In the genomic region with DNA sequence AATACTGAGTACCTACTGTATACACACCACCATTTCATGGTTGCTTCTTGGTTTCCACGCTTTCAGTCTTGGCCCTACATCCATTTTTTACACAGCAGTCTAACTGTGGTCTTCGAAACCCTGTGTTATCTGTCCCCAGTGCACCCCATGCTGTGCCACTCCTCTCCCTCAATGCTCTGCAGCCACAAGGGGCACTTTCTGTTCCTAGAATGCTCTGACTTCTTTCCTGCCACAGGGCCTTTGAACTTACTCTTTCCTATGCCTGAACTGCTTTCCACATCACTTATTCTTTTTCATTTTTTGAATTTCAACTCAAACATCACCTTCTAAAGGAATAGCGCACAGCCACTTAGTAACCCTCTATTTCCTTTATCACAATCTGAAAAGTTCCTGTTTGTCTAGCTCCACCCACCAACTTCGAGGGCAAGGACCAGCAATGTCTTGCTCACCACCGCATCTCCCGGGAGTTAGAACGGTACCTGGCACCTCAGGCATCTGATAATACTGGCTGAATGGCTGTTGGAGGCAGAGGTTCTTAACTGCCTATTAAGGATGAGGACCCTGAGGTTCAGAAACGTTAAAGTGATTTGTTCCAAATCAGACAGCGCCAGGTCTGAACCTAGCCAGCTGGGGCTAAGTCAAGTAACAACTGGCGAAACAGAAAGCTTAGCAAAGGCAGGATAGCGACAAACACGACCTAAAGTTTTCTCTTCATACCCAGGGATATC, we compare ENCODE assay signal across 8 cellular contexts. TPM values are rescaled to one million over a fixed set of nuclear protein-coding genes. Genes with fewer than 3 reads are reported as not detected.
DNase-seq lines count a peak whose midpoint lies in the region; ATAC-seq, FAIRE-seq and TF ChIP-seq lines count a peak whose summit lies in the region.

No MANE protein-coding gene starts in this region.

- H3K27me3 Mint-ChIP-seq in astrocyte (ENCODE audit: low read depth, unreplicated experiment) = no peaks in the 10 kb centered on the region

- H3K36me3 Mint-ChIP-seq in astrocyte (ENCODE audit: low read depth, unreplicated experiment) = peaks cover 7% of the 10 kb centered on the region

- 21% methylated on average over 12 of the region's 12 CpGs for WGBS in HepG2 (ENCODE audit: low lambda C conversion rate)

- H3K9ac ChIP-seq in BLaER1 = peak overlapping the region; percentile 87
- peak overlapping the region; percentile 90 for H3K9ac ChIP-seq in astrocyte (ENCODE audit: low read length)
- H3K9ac ChIP-seq in HepG2 (ENCODE audit: insufficient read depth, low read depth, low read length) = peak overlapping the region; percentile 92

- TF ChIP-seq RAD21 in HepG2 (CRISPR knock-in tag; IDR thresholded peaks at IDR 0.05) = no peak

- no peak for DNase-seq in RWPE2 (ENCODE audit: low spot score)
- DNase-seq in astrocyte (ENCODE audit: low read depth) = peak; percentile 16
- no peak for DNase-seq in HepG2 (ENCODE audit: low spot score)
- DNase-seq in stimulated activated CD8-positive, alpha-beta memory T cell treated with anti-CD3 and anti-CD28 coated beads, Interleukin-15, amount 100 ng/mL, for 24 hours (ENCODE audit: low read depth) = peak; percentile 7
- DNase-seq in amygdala (lab: John Stamatoyannopoulos, UW) = no peak

- POLR2A ChIA-PET in HepG2 (lab: Yijun Ruan, JAX) = interaction anchor here (0.9 to 4.6 kb wide), 30 partner anchors 9 to 436 kb away, joined by 3 to 37 read pairs (median 6); partner anchors contain the start of genes INTS4, KCTD21, NARS2 and NDUFC2

- H3K4me1 Mint-ChIP-seq in astrocyte (ENCODE audit: low read depth, unreplicated experiment) = peaks cover 9% of the 10 kb centered on the region

- FAIRE-seq in astrocyte (lab: Jason Lieb, UNC) = no peak
- FAIRE-seq in HepG2 (lab: Jason Lieb, UNC) = no peak

- H3K36me3 ChIP-seq in BLaER1 (peaks cover 42% of the 10 kb centered on the region), RWPE2 (ENCODE audit: low read depth) (peaks cover 19% of the 10 kb centered on the region; the same call in 1 of the 2 replicates), astrocyte (ENCODE audit: insufficient read depth, low read length) (no peaks in the 10 kb centered on the region), HepG2 (replicated peaks in 1 of 2; ENCODE audit: control insufficient read depth in 1 of 2, insufficient read depth in 2 of 2, low read length in 2 of 2) (peaks cover 0 to 22% of the 10 kb centered on the region in 2 experiments; a peak in 2 of 5 replicates)

- peak overlapping the region; percentile 90 for H3K27ac Mint-ChIP-seq in astrocyte (ENCODE audit: unreplicated experiment)

- intact Hi-C loops in HepG2 (cut with micrococcal nuclease; ENCODE audit: unreplicated experiment) = loop anchor here (1.0 to 2.0 kb wide), 2 partner anchors 46 to 60 kb away; partner anchors contain the start of gene NDUFC2

- TF ChIP-seq EP300 in HepG2 (IDR thresholded peaks at IDR 0.05; ENCODE audit: low read depth in 2 of 2, low read length in 2 of 2) (no peak), HepG2 (CRISPR knock-in tag; IDR thresholded peaks at IDR 0.05; ENCODE audit: borderline replicate concordance) (no peak)

- peak; percentile 16 for ATAC-seq in GM19043 (IDR thresholded peaks at IDR 0.05; ENCODE audit: low read depth, unreplicated experiment)
- ATAC-seq in HG03175 (IDR thresholded peaks at IDR 0.05; ENCODE audit: unreplicated experiment) = peak; percentile 26
- peak; percentile 38; the same call in 2 of the 3 replicates for ATAC-seq in RWPE2 (ENCODE audit: low read depth)
- ATAC-seq in HepG2 = peak; percentile 13

- peaks cover 41% of the 10 kb centered on the region for H3K4me1 ChIP-seq in BLaER1
- H3K4me1 ChIP-seq in RWPE2 (ENCODE audit: insufficient read depth, poor library complexity, severe bottlenecking) = peaks cover 3% of the 10 kb centered on the region
- H3K4me1 ChIP-seq in astrocyte (ENCODE audit: insufficient read depth, low read length) = peaks cover 11% of the 10 kb centered on the region
- peaks cover 54% of the 10 kb centered on the region for H3K4me1 ChIP-seq in HepG2 (ENCODE audit: insufficient read depth, low read length)

- peak overlapping the region; percentile 98 for H3K4me3 Mint-ChIP-seq in astrocyte (ENCODE audit: unreplicated experiment)

- TF ChIP-seq CTCF in RWPE2 (IDR thresholded peaks at IDR 0.05; ENCODE audit: poor library complexity, severe bottlenecking) (peak; percentile 7), astrocyte (IDR thresholded peaks at IDR 0.05; ENCODE audit: insufficient read depth, low read depth, low read length) (no peak), HepG2 (CRISPR knock-in tag; IDR thresholded peaks at IDR 0.05) (no peak)

- H3K79me2 ChIP-seq in astrocyte (ENCODE audit: insufficient read depth, low read length) (peaks cover 42% of the 10 kb centered on the region), HepG2 (ENCODE audit: insufficient read depth, low read length) (peaks cover 38% of the 10 kb centered on the region)

- no peak for TF ChIP-seq POLR2A in HepG2 (IDR thresholded peaks at IDR 0.05; ENCODE audit: insufficient read depth in 1 of 2, low read depth in 2 of 2, low read length in 2 of 2)

- peak overlapping the region; percentile 78 for H2AFZ ChIP-seq in astrocyte (ENCODE audit: low read depth, low read length)
- peak overlapping the region; percentile 36 for H2AFZ ChIP-seq in HepG2 (ENCODE audit: low read length)

- H3K9me3 ChIP-seq in BLaER1 (peaks cover 20% of the 10 kb centered on the region), RWPE2 (ENCODE audit: severe bottlenecking) (no peaks in the 10 kb centered on the region), astrocyte (ENCODE audit: insufficient read depth, low read depth, low read length) (no peaks in the 10 kb centered on the region), HepG2 (ENCODE audit: low read length) (no peaks in the 10 kb centered on the region)

- peaks cover 2% of the 10 kb centered on the region for H3K9me3 Mint-ChIP-seq in astrocyte (ENCODE audit: unreplicated experiment)

- H3K27me3 ChIP-seq in BLaER1 (no peaks in the 10 kb centered on the region), RWPE2 (ENCODE audit: insufficient read depth, poor library complexity, severe bottlenecking) (no peaks in the 10 kb centered on the region), astrocyte (ENCODE audit: insufficient read depth, low read length) (no peaks in the 10 kb centered on the region), HepG2 (ENCODE audit: control insufficient read depth in 1 of 2, insufficient read depth in 2 of 2, low read length in 2 of 2) (no peaks in the 10 kb centered on the region; a peak in 1 of 5 replicates)

- CTCF ChIA-PET in HepG2 (lab: Yijun Ruan, JAX; ENCODE audit: low intra/inter-chr PET ratio, low total read pairs) = no interaction called here

- H3K27ac ChIP-seq in BLaER1 = peak overlapping the region; percentile 89
- H3K27ac ChIP-seq in RWPE2 (ENCODE audit: poor library complexity, severe bottlenecking) = peak overlapping the region; percentile 68
- H3K27ac ChIP-seq in astrocyte (ENCODE audit: low read depth, low read length) = peak overlapping the region; percentile 88
- peak overlapping the region; percentile 81 for H3K27ac ChIP-seq in HepG2 (ENCODE audit: extremely low read length, insufficient read depth, low read length)

- in situ Hi-C loops in HepG2 (cut with HindIII; ENCODE audit: extremely low pct_ligation_motif_present, low pct_unique_long_range_greater_than_20kb) = no loop called here

- H4K20me1 ChIP-seq in BLaER1 = no peaks in the 10 kb centered on the region
- no peaks in the 10 kb centered on the region for H4K20me1 ChIP-seq in astrocyte (ENCODE audit: insufficient read depth, low read length)
- H4K20me1 ChIP-seq in HepG2 (ENCODE audit: insufficient read depth, low read length) = no peaks in the 10 kb centered on the region

- TSS peak; percentile 73 for BruUV-seq in HepG2 (replicated peaks; lab: Mats Ljungman, UMichigan)

- H3K4me2 ChIP-seq in BLaER1 = peak overlapping the region; percentile 75
- peak overlapping the region; percentile 87 for H3K4me2 ChIP-seq in astrocyte (ENCODE audit: low read length)
- H3K4me2 ChIP-seq in HepG2 (ENCODE audit: low read depth, low read length) = peak overlapping the region; percentile 99

- H3K4me3 ChIP-seq in BLaER1 (peak overlapping the region; percentile 77), RWPE2 (ENCODE audit: severe bottlenecking) (peak overlapping the region; percentile 83), astrocyte (ENCODE audit: insufficient read depth, low read depth, low read length) (peak overlapping the region; percentile 93), HepG2 (replicated peaks in 1 of 3; ENCODE audit: insufficient read depth in 1 of 3, low read depth in 2 of 3, low read length in 3 of 3) (peak overlapping the region; percentile 72 to 84 (median 75))

RNA-seq across cellular contexts. Expression of gene ALG8, which starts 0.6 kb away (rescaled TPM):
- total RNA-seq in astrocyte (39.8 and 43.7 TPM in 2 replicates), HepG2 (2016; rRNA removed; fragmentation: Illumina TruSeq; extraction: Trizol) (50.0 and 88.0 TPM in 2 replicates)
- 27.9 and 37.5 TPM in 2 replicates for total RNA-seq in HepG2 (2016; cell fraction: cytosol; rRNA removed; fragmentation: Illumina TruSeq; extraction: Trizol; ENCODE audit: low read depth)
- total RNA-seq in HepG2 (2016; cell fraction: insoluble cytoplasmic fraction; rRNA removed; fragmentation: Illumina TruSeq; extraction: Trizol) = 46.2 and 90.8 TPM in 2 replicates
- 39.8 and 40.9 TPM in 2 replicates for total RNA-seq in HepG2 (2016; cell fraction: membrane; rRNA removed; fragmentation: Illumina TruSeq; extraction: Trizol)
- 81.9 and 98.4 TPM in 2 replicates for total RNA-seq in HepG2 (2016; cell fraction: nucleus; rRNA removed; fragmentation: Illumina TruSeq; extraction: Trizol)
- 53.5 and 75.8 TPM in 2 replicates for polyA plus RNA-seq in HepG2 (2011; rRNA removed)
- polyA plus RNA-seq in HepG2 (2011; cell fraction: cytosol; rRNA removed) = 34.9 and 52.4 TPM in 2 replicates
- polyA plus RNA-seq in HepG2 (2011; cell fraction: nucleus; rRNA removed) = 23.3 and 25.4 TPM in 2 replicates
- 33.9 and 48.4 TPM in 2 replicates for polyA plus RNA-seq in HepG2 (2012)
- 21.7 and 23.1 TPM in 2 replicates for polyA plus RNA-seq in HepG2 (2016; cell fraction: cytosol; fragmentation: Illumina TruSeq; extraction: Trizol; ENCODE audit: low read depth)
- polyA plus RNA-seq in HepG2 (2016; cell fraction: insoluble cytoplasmic fraction; fragmentation: Illumina TruSeq; extraction: Trizol; ENCODE audit: low read depth) = 45.9 and 50.8 TPM in 2 replicates
- 29.3 and 35.8 TPM in 2 replicates for polyA plus RNA-seq in HepG2 (2016; cell fraction: membrane; fragmentation: Illumina TruSeq; extraction: Trizol; ENCODE audit: low read depth)
- polyA plus RNA-seq in HepG2 (2016; cell fraction: nucleus; fragmentation: Illumina TruSeq; extraction: Trizol; ENCODE audit: insufficient read depth, low read depth) = 116 and 123 TPM in 2 replicates
- 65.9 and 176 TPM in 2 replicates for polyA minus RNA-seq in HepG2 (2011; rRNA and poly(A)+ RNA removed; ENCODE audit: low replicate concordance)
- 34.7 TPM in 2 replicates for polyA minus RNA-seq in HepG2 (2011; cell fraction: cytosol; rRNA and poly(A)+ RNA removed)
- 63.3 and 64.3 TPM in 2 replicates for polyA minus RNA-seq in HepG2 (2011; cell fraction: nucleus; rRNA and poly(A)+ RNA removed)

RNA-seq across cellular contexts. Expression of gene KCTD21, which starts 49.6 kb away (rescaled TPM):
- total RNA-seq in astrocyte (12.9 and 14.0 TPM in 2 replicates), HepG2 (2016; rRNA removed; fragmentation: Illumina TruSeq; extraction: Trizol) (3.1 and 3.9 TPM in 2 replicates)
- 0.97 and 1.3 TPM in 2 replicates for total RNA-seq in HepG2 (2016; cell fraction: cytosol; rRNA removed; fragmentation: Illumina TruSeq; extraction: Trizol; ENCODE audit: low read depth)
- total RNA-seq in HepG2 (2016; cell fraction: insoluble cytoplasmic fraction; rRNA removed; fragmentation: Illumina TruSeq; extraction: Trizol) = 3.3 and 4.3 TPM in 2 replicates
- 3.1 TPM in 2 replicates for total RNA-seq in HepG2 (2016; cell fraction: membrane; rRNA removed; fragmentation: Illumina TruSeq; extraction: Trizol)
- total RNA-seq in HepG2 (2016; cell fraction: nucleus; rRNA removed; fragmentation: Illumina TruSeq; extraction: Trizol) = 1.3 and 1.6 TPM in 2 replicates
- 13.2 and 13.5 TPM in 2 replicates for polyA plus RNA-seq in HepG2 (2011; rRNA removed)
- polyA plus RNA-seq in HepG2 (2011; cell fraction: cytosol; rRNA removed) = 11.0 and 13.8 TPM in 2 replicates
- 5.4 and 6.0 TPM in 2 replicates for polyA plus RNA-seq in HepG2 (2011; cell fraction: nucleus; rRNA removed)
- polyA plus RNA-seq in HepG2 (2012) = 6.6 and 9.3 TPM in 2 replicates
- 1.2 and 1.4 TPM in 2 replicates for polyA plus RNA-seq in HepG2 (2016; cell fraction: cytosol; fragmentation: Illumina TruSeq; extraction: Trizol; ENCODE audit: low read depth)
- 4.8 and 5.3 TPM in 2 replicates for polyA plus RNA-seq in HepG2 (2016; cell fraction: insoluble cytoplasmic fraction; fragmentation: Illumina TruSeq; extraction: Trizol; ENCODE audit: low read depth)
- 2.5 and 3.1 TPM in 2 replicates for polyA plus RNA-seq in HepG2 (2016; cell fraction: membrane; fragmentation: Illumina TruSeq; extraction: Trizol; ENCODE audit: low read depth)
- polyA plus RNA-seq in HepG2 (2016; cell fraction: nucleus; fragmentation: Illumina TruSeq; extraction: Trizol; ENCODE audit: insufficient read depth, low read depth) = 3.6 and 4.7 TPM in 2 replicates
- 14.8 and 38.3 TPM in 2 replicates for polyA minus RNA-seq in HepG2 (2011; rRNA and poly(A)+ RNA removed; ENCODE audit: low replicate concordance)
- polyA minus RNA-seq in HepG2 (2011; cell fraction: cytosol; rRNA and poly(A)+ RNA removed) = 8.7 and 11.6 TPM in 2 replicates
- polyA minus RNA-seq in HepG2 (2011; cell fraction: nucleus; rRNA and poly(A)+ RNA removed) = 5.3 and 6.6 TPM in 2 replicates

RNA-seq across cellular contexts. Expression of gene USP35, which starts 49.9 kb away (rescaled TPM):
- total RNA-seq in astrocyte (16.2 and 18.7 TPM in 2 replicates), HepG2 (2016; rRNA removed; fragmentation: Illumina TruSeq; extraction: Trizol) (1.8 and 4.6 TPM in 2 replicates)
- total RNA-seq in HepG2 (2016; cell fraction: cytosol; rRNA removed; fragmentation: Illumina TruSeq; extraction: Trizol; ENCODE audit: low read depth) = 0.71 and 0.88 TPM in 2 replicates
- total RNA-seq in HepG2 (2016; cell fraction: insoluble cytoplasmic fraction; rRNA removed; fragmentation: Illumina TruSeq; extraction: Trizol) = 1.7 and 4.5 TPM in 2 replicates
- total RNA-seq in HepG2 (2016; cell fraction: membrane; rRNA removed; fragmentation: Illumina TruSeq; extraction: Trizol) = 0.93 and 1.1 TPM in 2 replicates
- 5.7 and 7.4 TPM in 2 replicates for total RNA-seq in HepG2 (2016; cell fraction: nucleus; rRNA removed; fragmentation: Illumina TruSeq; extraction: Trizol)
- 7.7 and 11.1 TPM in 2 replicates for polyA plus RNA-seq in HepG2 (2011; rRNA removed)
- polyA plus RNA-seq in HepG2 (2011; cell fraction: cytosol; rRNA removed) = 4.0 and 5.2 TPM in 2 replicates
- polyA plus RNA-seq in HepG2 (2011; cell fraction: nucleus; rRNA removed) = 56.5 and 58.1 TPM in 2 replicates
- 4.1 and 5.5 TPM in 2 replicates for polyA plus RNA-seq in HepG2 (2012)
- polyA plus RNA-seq in HepG2 (2016; cell fraction: cytosol; fragmentation: Illumina TruSeq; extraction: Trizol; ENCODE audit: low read depth) = 0.20 and 0.27 TPM in 2 replicates
- polyA plus RNA-seq in HepG2 (2016; cell fraction: insoluble cytoplasmic fraction; fragmentation: Illumina TruSeq; extraction: Trizol; ENCODE audit: low read depth) = 1.4 and 2.7 TPM in 2 replicates
- 0.61 and 0.63 TPM in 2 replicates for polyA plus RNA-seq in HepG2 (2016; cell fraction: membrane; fragmentation: Illumina TruSeq; extraction: Trizol; ENCODE audit: low read depth)
- 10.1 and 12.3 TPM in 2 replicates for polyA plus RNA-seq in HepG2 (2016; cell fraction: nucleus; fragmentation: Illumina TruSeq; extraction: Trizol; ENCODE audit: insufficient read depth, low read depth)
- 5.1 and 12.7 TPM in 2 replicates for polyA minus RNA-seq in HepG2 (2011; rRNA and poly(A)+ RNA removed; ENCODE audit: low replicate concordance)
- polyA minus RNA-seq in HepG2 (2011; cell fraction: cytosol; rRNA and poly(A)+ RNA removed) = 2.4 and 3.2 TPM in 2 replicates
- polyA minus RNA-seq in HepG2 (2011; cell fraction: nucleus; rRNA and poly(A)+ RNA removed) = 17.3 and 18.0 TPM in 2 replicates

RNA-seq across cellular contexts. Expression of gene NDUFC2, which starts 59.2 kb away (rescaled TPM):
- 251 and 285 TPM in 2 replicates for total RNA-seq in astrocyte
- total RNA-seq in HepG2 (2016; rRNA removed; fragmentation: Illumina TruSeq; extraction: Trizol) = 312 and 363 TPM in 2 replicates
- 93.1 and 138 TPM in 2 replicates for total RNA-seq in HepG2 (2016; cell fraction: cytosol; rRNA removed; fragmentation: Illumina TruSeq; extraction: Trizol; ENCODE audit: low read depth)
- total RNA-seq in HepG2 (2016; cell fraction: insoluble cytoplasmic fraction; rRNA removed; fragmentation: Illumina TruSeq; extraction: Trizol) = 330 and 377 TPM in 2 replicates
- total RNA-seq in HepG2 (2016; cell fraction: membrane; rRNA removed; fragmentation: Illumina TruSeq; extraction: Trizol) = 90.9 and 140 TPM in 2 replicates
- 278 and 315 TPM in 2 replicates for total RNA-seq in HepG2 (2016; cell fraction: nucleus; rRNA removed; fragmentation: Illumina TruSeq; extraction: Trizol)
- polyA plus RNA-seq in HepG2 (2011; rRNA removed) = 220 and 256 TPM in 2 replicates
- polyA plus RNA-seq in HepG2 (2011; cell fraction: cytosol; rRNA removed) = 307 and 524 TPM in 2 replicates
- 91.7 and 102 TPM in 2 replicates for polyA plus RNA-seq in HepG2 (2011; cell fraction: nucleus; rRNA removed)
- 411 and 581 TPM in 2 replicates for polyA plus RNA-seq in HepG2 (2012)
- 163 and 221 TPM in 2 replicates for polyA plus RNA-seq in HepG2 (2016; cell fraction: cytosol; fragmentation: Illumina TruSeq; extraction: Trizol; ENCODE audit: low read depth)
- 491 and 517 TPM in 2 replicates for polyA plus RNA-seq in HepG2 (2016; cell fraction: insoluble cytoplasmic fraction; fragmentation: Illumina TruSeq; extraction: Trizol; ENCODE audit: low read depth)
- polyA plus RNA-seq in HepG2 (2016; cell fraction: membrane; fragmentation: Illumina TruSeq; extraction: Trizol; ENCODE audit: low read depth) = 170 and 204 TPM in 2 replicates
- 572 and 587 TPM in 2 replicates for polyA plus RNA-seq in HepG2 (2016; cell fraction: nucleus; fragmentation: Illumina TruSeq; extraction: Trizol; ENCODE audit: insufficient read depth, low read depth)
- polyA minus RNA-seq in HepG2 (2011; rRNA and poly(A)+ RNA removed; ENCODE audit: low replicate concordance) = 103 and 165 TPM in 2 replicates
- polyA minus RNA-seq in HepG2 (2011; cell fraction: cytosol; rRNA and poly(A)+ RNA removed) = 108 and 131 TPM in 2 replicates
- polyA minus RNA-seq in HepG2 (2011; cell fraction: nucleus; rRNA and poly(A)+ RNA removed) = 63.0 and 77.8 TPM in 2 replicates

Comparison
In these comparisons a context has a peak if more than half of its experiments do, and no peak if none do; other contexts are left out.
1. DNase-seq: peak in astrocyte (single experiment) and stimulated activated CD8-positive, alpha-beta memory T cell treated with anti-CD3 and anti-CD28 coated beads, Interleukin-15, amount 100 ng/mL, for 24 hours (single experiment); none in RWPE2 (single experiment), HepG2 (single experiment) and amygdala (0 of 56).
2. Peak in every context shown above with its lines, with median percentiles within 50 percentile points of each other: H3K27ac ChIP-seq, H3K4me2 ChIP-seq, H3K4me3 ChIP-seq, H3K9ac ChIP-seq and ATAC-seq.